In the genomic region with DNA sequence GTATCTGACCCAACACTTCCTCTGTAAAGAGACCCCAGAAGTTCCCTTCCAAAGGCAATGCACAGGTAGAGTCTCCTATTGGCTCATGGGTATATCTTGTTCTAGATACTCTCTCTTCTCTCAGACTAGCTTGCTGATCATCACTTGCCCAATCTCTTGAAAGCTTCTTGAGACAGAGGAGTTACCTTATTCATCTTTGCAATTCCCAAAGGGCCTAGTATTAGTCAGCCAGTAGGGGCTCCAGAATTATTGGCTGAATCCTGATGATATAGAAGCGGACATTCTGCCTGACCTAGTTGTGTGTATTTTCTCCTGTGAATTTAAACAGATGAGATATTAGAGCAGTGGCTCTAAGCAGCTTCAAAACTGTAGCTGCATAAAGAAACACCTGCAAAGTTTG, we compare ENCODE assay signal across 25 cellular contexts.
"Had no signal": no experiment of that assay in that cellular context is flagged by ENCODE, and none has a peak within 500 bp of the region (broad histone marks: within the 10 kb centered on the region; RNA-seq: fewer than 3 reads in every experiment).

No MANE protein-coding gene starts in this region.

- H3K4me1 Mint-ChIP-seq: memory B cell, naive B cell, neural progenitor cell had no signal

- H3K4me3 Mint-ChIP-seq: effector memory CD8-positive, alpha-beta T cell; memory B cell; naive B cell; natural killer cell treated with Interleukin-12 subunit alpha and Interleukin-12 subunit beta and Interleukin-15 and Interleukin-18, amount 100 ng/mL, for 72 hours; neural progenitor cell; stimulated activated naive B cell treated with anti-CD40 and anti-IgM and Interleukin-4, amounts not matched to agents 10 μg/mL and 1 μg/mL and 100 μg/mL, for 72 hours; stimulated activated naive CD8-positive, alpha-beta T cell treated with anti-CD3 and anti-CD28 coated beads, Interleukin-15, Interleukin-2, amounts not matched to agents 100 ng/mL and 50 ng/mL, for 24 hours had no signal

- H3K9ac ChIP-seq: neural progenitor cell had no signal

- H3K27ac Mint-ChIP-seq: effector memory CD8-positive, alpha-beta T cell; memory B cell; naive B cell; natural killer cell treated with Interleukin-12 subunit alpha and Interleukin-12 subunit beta and Interleukin-15 and Interleukin-18, amount 100 ng/mL, for 72 hours; neural progenitor cell; stimulated activated naive B cell treated with anti-CD40 and anti-IgM and Interleukin-4, amounts not matched to agents 10 μg/mL and 1 μg/mL and 100 μg/mL, for 72 hours; stimulated activated naive CD8-positive, alpha-beta T cell treated with anti-CD3 and anti-CD28 coated beads, Interleukin-15, Interleukin-2, amounts not matched to agents 100 ng/mL and 50 ng/mL, for 24 hours had no signal

- H3K9me3 ChIP-seq: esophagus squamous epithelium, gastrocnemius medialis, heart left ventricle, prostate gland, sigmoid colon, thoracic aorta, tibial nerve, upper lobe of right lung, uterus had no signal

- H3K4me2 ChIP-seq: neural progenitor cell had no signal

- H2AFZ ChIP-seq: neural progenitor cell had no signal

- H3K36me3 ChIP-seq: esophagus squamous epithelium, gastrocnemius medialis, heart left ventricle, neural progenitor cell, prostate gland, sigmoid colon, thoracic aorta, tibial nerve, upper lobe of right lung, uterus had no signal

- H3K4me3 ChIP-seq: esophagus squamous epithelium, gastrocnemius medialis, heart left ventricle, lung, neural progenitor cell, prostate gland, sigmoid colon, skin epidermis, thoracic aorta, tibial nerve, upper lobe of right lung, uterus had no signal

- H3K27ac ChIP-seq: esophagus squamous epithelium, gastrocnemius medialis, heart left ventricle, neural progenitor cell, prostate gland, sigmoid colon, skin epidermis, thoracic aorta, tibial nerve, upper lobe of right lung, uterus had no signal

- ATAC-seq: effector memory CD8-positive, alpha-beta T cell; gastrocnemius medialis; heart left ventricle; left ventricle myocardium superior; natural killer cell treated with Interleukin-12 subunit alpha and Interleukin-12 subunit beta and Interleukin-15 and Interleukin-18, amount 100 ng/mL, for 72 hours; right cardiac atrium; stimulated activated naive B cell treated with anti-CD40 and anti-IgM and Interleukin-4, amounts not matched to agents 10 μg/mL and 1 μg/mL and 100 μg/mL, for 72 hours had no signal

- H3K36me3 Mint-ChIP-seq: memory B cell; natural killer cell treated with Interleukin-12 subunit alpha and Interleukin-12 subunit beta and Interleukin-15 and Interleukin-18, amount 100 ng/mL, for 72 hours; neural progenitor cell had no signal

- DNase-seq: cortex of kidney; effector memory CD8-positive, alpha-beta T cell; esophagus squamous epithelium; foreskin fibroblast; gastrocnemius medialis; heart left ventricle; hypothalamus; left ventricle myocardium superior; naive B cell; right cardiac atrium; sigmoid colon; stimulated activated CD4-positive, alpha-beta T cell treated with anti-CD3 and anti-CD28 coated beads, Interleukin-15, amount 100 ng/mL, for 24 hours; stimulated activated CD4-positive, alpha-beta T cell treated with anti-CD3 and anti-CD28 coated beads, Interleukin-2, amount 100 ng/mL, for 48 hours; stimulated activated naive B cell treated with anti-CD40 and anti-IgM and Interleukin-4, amounts not matched to agents 10 μg/mL and 1 μg/mL and 100 μg/mL, for 72 hours; upper lobe of right lung; uterus had no signal

- H3K4me1 ChIP-seq: esophagus squamous epithelium, gastrocnemius medialis, neural progenitor cell, prostate gland, sigmoid colon, tibial nerve, upper lobe of right lung, uterus had no signal

- H3K27me3 ChIP-seq: esophagus squamous epithelium, gastrocnemius medialis, heart left ventricle, neural progenitor cell, sigmoid colon, tibial nerve, upper lobe of right lung, uterus had no signal

- H3K27me3 Mint-ChIP-seq: effector memory CD8-positive, alpha-beta T cell; naive B cell; natural killer cell treated with Interleukin-12 subunit alpha and Interleukin-12 subunit beta and Interleukin-15 and Interleukin-18, amount 100 ng/mL, for 72 hours; stimulated activated naive B cell treated with anti-CD40 and anti-IgM and Interleukin-4, amounts not matched to agents 10 μg/mL and 1 μg/mL and 100 μg/mL, for 72 hours; stimulated activated naive CD8-positive, alpha-beta T cell treated with anti-CD3 and anti-CD28 coated beads, Interleukin-15, Interleukin-2, amounts not matched to agents 100 ng/mL and 50 ng/mL, for 24 hours had no signal
